10 cellular contexts compared by ENCODE assay signal in the genomic region with DNA sequence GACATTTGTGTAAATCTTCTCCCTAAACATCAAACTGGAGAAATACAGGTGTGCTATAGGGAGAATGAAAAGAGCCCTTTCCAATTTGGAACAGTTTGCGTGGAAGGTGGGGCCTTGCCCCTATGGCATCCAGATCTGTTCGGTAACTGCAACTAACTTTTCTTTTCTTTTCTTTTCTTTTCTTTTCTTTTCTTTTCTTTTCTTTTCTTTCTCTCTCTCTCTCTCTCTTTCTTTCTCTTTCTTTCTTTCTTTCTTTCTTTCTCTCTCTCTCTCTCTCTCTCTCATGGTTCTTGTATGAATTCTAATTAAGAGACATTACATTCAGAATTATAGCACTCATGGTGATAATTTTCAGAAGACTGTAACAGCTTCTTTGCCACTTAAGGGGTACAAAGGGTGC.
"Had no signal": no experiment of that assay in that cellular context is flagged by ENCODE, and none has a peak within 500 bp of the region (broad histone marks: within the 10 kb centered on the region; RNA-seq: fewer than 3 reads in every experiment).

No MANE protein-coding gene starts in this region.

- H3K27ac Mint-ChIP-seq: nephron progenitor cell had no signal

- H3K27me3 ChIP-seq: right lobe of liver had no signal

- H3K36me3 ChIP-seq: right lobe of liver, thoracic aorta had no signal

- H3K9me3 ChIP-seq: right lobe of liver, thoracic aorta had no signal

- DNase-seq: activated CD4-positive, alpha-beta T cell treated with anti-CD3 and anti-CD28 coated beads, Interleukin-2, amount 50 U/mL, for 1 hour; activated effector memory CD4-positive, alpha-beta T cell treated with anti-CD3 and anti-CD28 coated beads, Interleukin-2, amount 50 U/mL, for 16 hours; kidney glomerular epithelial cell; left ventricle myocardium superior; mesenchymal stem cell; nephron progenitor cell; right lobe of liver had no signal

- ATAC-seq: esophagus mucosa had no signal

- H3K27ac ChIP-seq: right lobe of liver, thoracic aorta had no signal

- H3K9me3 Mint-ChIP-seq: activated naive CD4-positive, alpha-beta T cell treated with anti-CD3 and anti-CD28 coated beads, Interleukin-2, amount 50 U/mL, for 72 hours; nephron progenitor cell had no signal

- H3K4me3 ChIP-seq: right lobe of liver, thoracic aorta had no signal
